Comparison of ENCODE assay signal across 8 cellular contexts in the genomic region with DNA sequence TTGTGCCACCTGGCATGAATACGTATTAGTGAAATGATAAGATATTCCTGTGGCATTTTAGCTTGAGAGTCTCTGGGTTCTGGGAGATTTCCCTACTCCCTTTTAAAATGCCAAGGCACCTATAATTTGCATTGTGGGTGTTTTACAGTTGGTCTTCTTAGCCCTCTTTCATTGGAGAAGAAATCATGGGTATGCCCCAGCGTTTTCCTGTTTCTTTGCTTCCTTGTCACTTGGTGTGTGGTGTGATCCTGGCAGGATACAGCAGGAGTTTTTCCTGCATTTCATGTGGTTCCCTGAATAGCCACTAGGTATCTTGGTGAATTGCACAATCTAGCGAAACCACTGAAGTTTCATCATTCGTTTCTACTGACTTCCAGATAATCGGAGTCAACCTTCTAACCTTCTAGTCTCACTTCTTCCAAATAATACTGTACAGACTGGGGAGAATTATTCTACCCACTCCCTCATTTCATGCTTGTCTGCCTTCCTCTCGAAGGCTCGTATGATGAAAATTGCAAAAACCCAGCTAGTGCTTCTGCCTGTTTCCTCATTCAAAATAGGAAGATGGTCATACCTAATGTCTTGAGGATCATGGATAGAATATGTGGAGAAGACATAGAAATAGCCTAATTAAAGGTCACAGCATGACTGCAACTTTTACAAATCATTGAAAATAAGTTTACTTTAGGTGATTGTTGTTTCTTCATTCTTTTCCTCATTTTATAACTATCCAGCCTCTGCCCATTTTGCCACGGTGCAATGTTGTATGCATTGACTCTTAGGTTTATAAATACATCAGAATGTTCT. TPM values are rescaled to one million over a fixed set of nuclear protein-coding genes. Genes with fewer than 3 reads are reported as not detected.
DNase-seq lines count a peak whose midpoint lies in the region; ATAC-seq, FAIRE-seq and TF ChIP-seq lines count a peak whose summit lies in the region.

No MANE protein-coding gene starts in this region.

- H3K36me3 ChIP-seq in endodermal cell (ENCODE audit: control insufficient read depth, insufficient read depth, low read length), result peaks cover 32% of the 10 kb centered on the region
- H3K36me3 ChIP-seq in pancreas, result peaks cover 0 to 11% (median 4%) of the 10 kb centered on the region in 3 donors

- TF ChIP-seq CTCF in endodermal cell (conservative IDR thresholded peaks at IDR 0.05), result peak; percentile 67
- TF ChIP-seq CTCF in pancreas (IDR thresholded peaks at IDR 0.05), result peak in 3 of 4 donors; percentile 14 to 44 (median 41)
- TF ChIP-seq CTCF in omental fat pad (IDR thresholded peaks at IDR 0.05), result peak in 1 of 3 donors; percentile 59

- peak overlapping the region; percentile 0 for H3K9ac ChIP-seq in endodermal cell (ENCODE audit: extremely low read depth, low read length, poor library complexity, severe bottlenecking)

- intact Hi-C loops in pancreas (cut with DNase I), result loop anchor here in 2 of 3 donors (5.0 to 10.0 kb wide), 2 partner anchors 260 to 267 kb away; no protein-coding TSS in a partner anchor

- H3K9me3 ChIP-seq in endodermal cell (ENCODE audit: control insufficient read depth, low read length), result no peaks in the 10 kb centered on the region
- no peaks in the 10 kb centered on the region for H3K9me3 ChIP-seq in pancreas

- no peak for ATAC-seq in activated T-cell treated with anti-CD3 and anti-CD28 coated beads, Interleukin-2, amount 50 U/mL, for 4 hours
- no peak for ATAC-seq in pancreas
- ATAC-seq in HG03439 (IDR thresholded peaks at IDR 0.05; ENCODE audit: unreplicated experiment), result no peak
- no peak for ATAC-seq in GM19455 (IDR thresholded peaks at IDR 0.05; ENCODE audit: unreplicated experiment)
- ATAC-seq in omental fat pad (ENCODE audit: low FRiP score), result no peak

- no peaks in the 10 kb centered on the region for H3K9me3 Mint-ChIP-seq in activated T-cell treated with anti-CD3 and anti-CD28 coated beads, Interleukin-2, amount 50 U/mL, for 4 hours
- H3K9me3 Mint-ChIP-seq in endodermal cell, result no peaks in the 10 kb centered on the region

- H3K4me1 ChIP-seq in endodermal cell (ENCODE audit: control insufficient read depth, insufficient read depth, low read length) (peaks cover 11% of the 10 kb centered on the region), pancreas (peaks cover 20 to 41% (median 33%) of the 10 kb centered on the region in 3 donors)

- H3K4me3 Mint-ChIP-seq in activated T-cell treated with anti-CD3 and anti-CD28 coated beads, Interleukin-2, amount 50 U/mL, for 4 hours, result peak overlapping the region; percentile 94
- peak overlapping the region; percentile 21 for H3K4me3 Mint-ChIP-seq in endodermal cell

- no peak for DNase-seq in activated T-cell treated with anti-CD3 and anti-CD28 coated beads, Interleukin-2, amount 50 U/mL, for 4 hours
- DNase-seq in activated T-cell treated with anti-CD3 and anti-CD28 coated beads, Interleukin-2, amount 50 U/mL, for 1 hour, result no peak
- DNase-seq in SIG-M5 (lab: John Stamatoyannopoulos, UW) (peak; percentile 17), endodermal cell (no peak), pancreas (peak in 3 of 6 donors; percentile 37 to 54 (median 53)), omental fat pad (ENCODE audit: low spot score) (no peak)

- H3K27ac ChIP-seq in endodermal cell (ENCODE audit: low read depth, low read length), result no peak overlapping the region
- H3K27ac ChIP-seq in pancreas, result peak overlapping the region; percentile 99 to 100 (median 100)

- H3K36me3 Mint-ChIP-seq in activated T-cell treated with anti-CD3 and anti-CD28 coated beads, Interleukin-2, amount 50 U/mL, for 4 hours (ENCODE audit: insufficient read depth), result peaks cover 40% of the 10 kb centered on the region
- H3K36me3 Mint-ChIP-seq in endodermal cell (ENCODE audit: low read depth), result peaks cover 4% of the 10 kb centered on the region

- H3K27me3 ChIP-seq in endodermal cell (ENCODE audit: control insufficient read depth, insufficient read depth, low read length, poor library complexity, severe bottlenecking), result peaks cover 5% of the 10 kb centered on the region
- H3K27me3 ChIP-seq in pancreas, result no peaks in the 10 kb centered on the region

- H3K27me3 Mint-ChIP-seq in activated T-cell treated with anti-CD3 and anti-CD28 coated beads, Interleukin-2, amount 50 U/mL, for 4 hours (ENCODE audit: low read depth), result no peaks in the 10 kb centered on the region
- peaks cover 45% of the 10 kb centered on the region for H3K27me3 Mint-ChIP-seq in endodermal cell (ENCODE audit: insufficient read depth)

- peaks cover 69% of the 10 kb centered on the region for H3K4me1 Mint-ChIP-seq in activated T-cell treated with anti-CD3 and anti-CD28 coated beads, Interleukin-2, amount 50 U/mL, for 4 hours (ENCODE audit: low read depth)
- H3K4me1 Mint-ChIP-seq in endodermal cell, result peaks cover 38% of the 10 kb centered on the region

- no peak for FAIRE-seq in pancreas (lab: Jason Lieb, UNC)

- peak overlapping the region; percentile 95 for H3K4me3 ChIP-seq in endodermal cell (ENCODE audit: low read length)
- peak overlapping the region; percentile 82 to 97 (median 92) for H3K4me3 ChIP-seq in pancreas

- H3K27ac Mint-ChIP-seq in endodermal cell, result no peak overlapping the region

- WGBS in endodermal cell (ENCODE audit: insufficient coverage in 1 of 2, insufficient read length in 1 of 2), 2 experiments, result 64 to 77% methylated on average over 7 to 8 of the region's 8 CpGs
- WGBS in pancreas, 2 donors, result 6 to 7% methylated on average over 8 of the region's 8 CpGs

RNA-seq across cellular contexts. Expression of a gene that starts 2.7 kb away (rescaled TPM):
- total RNA-seq in activated T-cell treated with anti-CD3 and anti-CD28 coated beads, Interleukin-2, amount 50 U/mL, for 4 hours, result 10 to 100 TPM; 61.9 to 90.8 (median 86.6) TPM
- total RNA-seq in endodermal cell, result 1 to 10 TPM; 2.6 to 2.9 TPM
- polyA plus RNA-seq in endodermal cell (2013, experiment 1 of 2), result 8.3 TPM
- 14.0 TPM for polyA plus RNA-seq in endodermal cell (2013, experiment 2 of 2)
- total RNA-seq in pancreas, result 10 to 100 TPM; 19.3 to 66.7 (median 38.1) TPM
- 10 to 100 TPM; 23.6 to 41.9 TPM for polyA plus RNA-seq in pancreas
- total RNA-seq in omental fat pad, result 100 to 1,000 TPM in 1 of 4 donors, 10 to 100 TPM in 3; 16.3 to 101 (median 59.1) TPM

Comparison
In these comparisons a context has a peak if more than half of its experiments do, and no peak if none do; other contexts are left out.
1. RNA of a gene that starts 2.7 kb away (total RNA-seq): 16.3 to 101 TPM in omental fat pad, 61.9 to 90.8 TPM in activated T-cell treated with anti-CD3 and anti-CD28 coated beads, Interleukin-2, amount 50 U/mL, for 4 hours and 19.3 to 66.7 TPM in pancreas; 2.6 to 2.9 TPM in endodermal cell; every median in the first group is over 4 times any median in the second.